ENCODE assay signal across 27 cellular contexts in the genomic region with DNA sequence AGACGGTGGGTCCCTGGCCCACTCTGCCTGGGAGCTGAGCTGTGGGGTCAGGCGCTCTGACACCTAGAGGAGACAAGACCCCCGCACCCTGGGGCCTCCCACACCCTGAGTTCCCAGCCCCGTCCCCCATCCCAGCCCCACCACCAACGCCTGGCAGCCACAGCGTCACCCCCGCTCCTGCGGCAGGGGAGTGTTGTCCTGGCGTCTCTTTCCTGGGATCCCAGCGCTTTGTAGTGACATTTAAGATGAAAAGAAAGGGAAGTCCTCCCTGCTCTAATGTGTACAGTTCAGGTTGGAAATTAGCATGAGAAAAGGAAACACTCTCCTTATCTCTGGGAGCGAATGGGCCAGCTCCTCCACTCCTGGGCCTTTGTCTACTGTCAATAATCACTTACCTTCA.
DNase-seq lines count a peak whose midpoint lies in the region; ATAC-seq, FAIRE-seq and TF ChIP-seq lines count a peak whose summit lies in the region.
"Had no signal": no experiment of that assay in that cellular context is flagged by ENCODE, and none has a peak within 500 bp of the region (broad histone marks: within the 10 kb centered on the region; RNA-seq: fewer than 3 reads in every experiment).

No MANE protein-coding gene starts in this region.

- H3K36me3 Mint-ChIP-seq in activated T-helper 17 cell treated with anti-CD3 and anti-CD28 coated beads, Interleukin-2, amount 50 U/mL, for 72 hours (ENCODE audit: low read depth) = no peaks in the 10 kb centered on the region
- H3K36me3 Mint-ChIP-seq: activated naive CD8-positive, alpha-beta T cell treated with anti-CD3 and anti-CD28 coated beads, Interleukin-2, amount 10 ng/mL, durations not matched to agents 7 days and 5 days had no signal

- CTCF ChIA-PET in K562 (lab: Yijun Ruan, JAX; ENCODE audit: low intra/inter-chr PET ratio) = interaction anchor here (0.6 kb wide), 1 partner anchor 15 kb away, joined by 3 read pairs; no protein-coding TSS in a partner anchor

- H3K4me2 ChIP-seq in K562 (ENCODE audit: insufficient read depth, low read length) = no peak overlapping the region

- BruUV-seq in K562 (replicated peaks; lab: Mats Ljungman, UMichigan) = no TSS peak

- no peak for TF ChIP-seq POLR2A in K562 (conservative IDR thresholded peaks at IDR 0.05)

- TF ChIP-seq RAD21 in K562 (CRISPR knock-in tag; conservative IDR thresholded peaks at IDR 0.05 in 1 of 2, IDR thresholded peaks at IDR 0.05 in 1 of 2) = no peak

- peaks cover 11% of the 10 kb centered on the region; the same call in 1 of the 2 replicates for H4K20me1 ChIP-seq in K562 (replicated peaks; ENCODE audit: control insufficient read depth, insufficient read depth, low read length)

- no peaks in the 10 kb centered on the region for H3K9me1 ChIP-seq in K562 (ENCODE audit: control insufficient read depth, insufficient read depth, low read length)

- no peak overlapping the region for H3K4me3 Mint-ChIP-seq in activated T-helper 17 cell treated with anti-CD3 and anti-CD28 coated beads, Interleukin-2, amount 50 U/mL, for 72 hours
- H3K4me3 Mint-ChIP-seq: activated naive CD8-positive, alpha-beta T cell treated with anti-CD3 and anti-CD28 coated beads, Interleukin-2, amount 10 ng/mL, durations not matched to agents 7 days and 5 days had no signal

- H3K27ac Mint-ChIP-seq in activated T-helper 17 cell treated with anti-CD3 and anti-CD28 coated beads, Interleukin-2, amount 50 U/mL, for 72 hours = no peak overlapping the region
- H3K27ac Mint-ChIP-seq: activated naive CD8-positive, alpha-beta T cell treated with anti-CD3 and anti-CD28 coated beads, Interleukin-2, amount 10 ng/mL, durations not matched to agents 7 days and 5 days had no signal

- no peaks in the 10 kb centered on the region for H3K27me3 Mint-ChIP-seq in activated T-helper 17 cell treated with anti-CD3 and anti-CD28 coated beads, Interleukin-2, amount 50 U/mL, for 72 hours

- peak overlapping the region in 1 of 2 experiments; percentile 31; a peak in 2 of 4 replicates for H3K9ac ChIP-seq in K562 (ENCODE audit: insufficient read depth in 1 of 2, low read depth in 2 of 2, low read length in 2 of 2)

- H3K4me1 ChIP-seq in cardiac muscle cell (ENCODE audit: low read depth) (peaks cover 16% of the 10 kb centered on the region), K562 (replicated peaks in 1 of 2; ENCODE audit: control insufficient read depth in 2 of 2, insufficient read depth in 2 of 2, low read length in 2 of 2) (peaks cover 7 to 74% of the 10 kb centered on the region in 2 experiments; a peak in 4 of 5 replicates), lower lobe of right lung (no peaks in the 10 kb centered on the region)
- H3K4me1 ChIP-seq: heart right ventricle, upper lobe of right lung had no signal

- no peaks in the 10 kb centered on the region for H3K36me3 ChIP-seq in cardiac muscle cell
- no peaks in the 10 kb centered on the region for H3K36me3 ChIP-seq in K562 (ENCODE audit: control insufficient read depth, insufficient read depth, low read length)
- H3K36me3 ChIP-seq in lower lobe of right lung = no peaks in the 10 kb centered on the region
- H3K36me3 ChIP-seq: heart right ventricle, ovary, upper lobe of right lung had no signal

- ATAC-seq in K562 (peak; percentile 11; the same call in 1 of the 3 replicates), lower lobe of right lung (no peak), HG02610 (IDR thresholded peaks at IDR 0.05; ENCODE audit: unreplicated experiment) (no peak), HG03039 (IDR thresholded peaks at IDR 0.05; ENCODE audit: unreplicated experiment) (no peak)
- no peak for ATAC-seq in activated T-helper 17 cell treated with anti-CD3 and anti-CD28 coated beads, Interleukin-2, amount 50 U/mL, for 72 hours (replicated peaks)
- ATAC-seq: heart right ventricle, Panc1, sciatic nerve, upper lobe of right lung had no signal

- no peak overlapping the region for H2AFZ ChIP-seq in K562 (ENCODE audit: low read depth, low read length)

- H3K27ac ChIP-seq in cardiac muscle cell (peak overlapping the region; percentile 53), K562 (ENCODE audit: extremely low read depth, low read depth, low read length) (no peak overlapping the region), lower lobe of right lung (no peak overlapping the region)
- H3K27ac ChIP-seq: epithelial cell of prostate, heart right ventricle, ovary, upper lobe of right lung had no signal

- intact Hi-C loops in cardiac septum (cut with DNase I) (no loop called here), K562 (cut with micrococcal nuclease) (no loop called here), lower lobe of right lung (cut with DNase I) (no loop called here)

- DNase-seq in cardiac muscle cell (ENCODE audit: low read depth in 1 of 2, low spot score in 1 of 2) (no peak), cardiac septum (ENCODE audit: low spot score) (no peak), K562 (ENCODE audit: extremely low read depth in 1 of 4, low spot score in 3 of 4) (no peak), lower lobe of right lung (peak; percentile 41), NOMO-1 treated with DMSO at 0.1 percent for 48 hours (lab: John Stamatoyannopoulos, UW; ENCODE audit: unreplicated experiment) (no peak)
- DNase-seq: activated CD4-positive, alpha-beta T cell treated with anti-CD3 and anti-CD28 coated beads, Interleukin-2, amount 50 U/mL, for 48 hours; activated CD4-positive, CD25-positive, alpha-beta regulatory T cell; activated CD8-positive, alpha-beta memory T cell treated with anti-CD3 and anti-CD28 coated beads, Interleukin-2, amount 50 U/mL, for 48 hours; activated effector memory CD4-positive, alpha-beta T cell treated with Interleukin-2 at 50 U/mL for 16 hours; activated naive CD8-positive, alpha-beta T cell treated with anti-CD3 and anti-CD28 coated beads, Interleukin-2, amount 10 ng/mL, durations not matched to agents 7 days and 5 days; EL; Kasumi-1; mammary epithelial cell; NCI-H187; NCI-H2227 treated with DMSO at 0.1 percent for 48 hours; NCI-H748 treated with DMSO at 0.1 percent for 48 hours; upper lobe of right lung had no signal

- H3K79me2 ChIP-seq in K562 (ENCODE audit: control insufficient read depth, insufficient read depth, low read length) = no peaks in the 10 kb centered on the region

- POLR2A ChIA-PET in K562 (lab: Yijun Ruan, JAX) = interaction anchor here (0.5 to 1.0 kb wide), 3 partner anchors 16 to 878 kb away, joined by 3 read pairs; no protein-coding TSS in a partner anchor

- no peaks in the 10 kb centered on the region for H3K9me3 ChIP-seq in cardiac muscle cell (ENCODE audit: low read depth)
- H3K9me3 ChIP-seq in K562 (replicated peaks; ENCODE audit: control insufficient read depth, insufficient read depth, low read depth, low read length) = 0 out of 2 replicates have a peak, but pooled peaks cover 3% of the 10 kb centered on the region
- no peaks in the 10 kb centered on the region for H3K9me3 ChIP-seq in lower lobe of right lung
- H3K9me3 ChIP-seq: heart right ventricle, ovary, upper lobe of right lung had no signal

- H3K27me3 ChIP-seq in cardiac muscle cell (no peaks in the 10 kb centered on the region), K562 (ENCODE audit: control insufficient read depth in 2 of 2, insufficient read depth in 2 of 2, low read length in 2 of 2) (peaks cover 7 to 21% of the 10 kb centered on the region in 2 experiments; a peak in 4 of 5 replicates), lower lobe of right lung (ENCODE audit: low read depth) (peaks cover 6% of the 10 kb centered on the region)
- H3K27me3 ChIP-seq: ovary had no signal

- H3K4me1 Mint-ChIP-seq in activated T-helper 17 cell treated with anti-CD3 and anti-CD28 coated beads, Interleukin-2, amount 50 U/mL, for 72 hours = peaks cover 6% of the 10 kb centered on the region
- H3K4me1 Mint-ChIP-seq: activated naive CD8-positive, alpha-beta T cell treated with anti-CD3 and anti-CD28 coated beads, Interleukin-2, amount 10 ng/mL, durations not matched to agents 7 days and 5 days had no signal

- 4% methylated on average over 9 of the region's 11 CpGs for WGBS in K562 (ENCODE audit: insufficient coverage, low coverage, missing lambda C conversion rate)

- FAIRE-seq in K562 (lab: Jason Lieb, UNC) = peak; percentile 72
- FAIRE-seq: GM18507, islet of Langerhans had no signal

- H3K4me3 ChIP-seq in cardiac muscle cell (no peak overlapping the region), K562 (no peak overlapping the region), lower lobe of right lung (no peak overlapping the region)
- H3K4me3 ChIP-seq: heart right ventricle, ovary, upper lobe of right lung had no signal

- no peaks in the 10 kb centered on the region for H3K9me3 Mint-ChIP-seq in activated T-helper 17 cell treated with anti-CD3 and anti-CD28 coated beads, Interleukin-2, amount 50 U/mL, for 72 hours
- H3K9me3 Mint-ChIP-seq: activated naive CD8-positive, alpha-beta T cell treated with anti-CD3 and anti-CD28 coated beads, Interleukin-2, amount 10 ng/mL, durations not matched to agents 7 days and 5 days had no signal

- in situ Hi-C loops in K562 (cut with MboI) = no loop called here

- TF ChIP-seq EP300 in K562 (IDR thresholded peaks at IDR 0.05; ENCODE audit: low read length) = no peak

- TF ChIP-seq CTCF in cardiac muscle cell (IDR thresholded peaks at IDR 0.05; ENCODE audit: low read depth, low read length) (no peak), K562 (IDR thresholded peaks at IDR 0.05 in 2 of 3, conservative IDR thresholded peaks at IDR 0.05 in 1 of 3; ENCODE audit: insufficient read depth in 2 of 3, low read depth in 1 of 3, low read length in 3 of 3) (no peak), lower lobe of right lung (IDR thresholded peaks at IDR 0.05) (no peak)

TF ChIP-seq in K562, 482 proteins besides CTCF, POLR2A, EP300 and RAD21:
- TF ChIP-seq ZNF263 (CRISPR knock-in tag; IDR thresholded peaks at IDR 0.05; ENCODE audit: borderline replicate concordance) (peak; percentile 59; the same call in 1 of the 2 replicates), SRF (CRISPR knock-in tag; IDR thresholded peaks at IDR 0.05) (no peak), DIDO1 (tag; IDR thresholded peaks at IDR 0.05; ENCODE audit: low read depth) (no peak), CBFA2T3 (IDR thresholded peaks at IDR 0.05) (peak; percentile 28; the same call in 1 of the 2 replicates), SOX6 (IDR thresholded peaks at IDR 0.05) (peak; percentile 57; the same call in 1 of the 2 replicates), ZNF24 (IDR thresholded peaks at IDR 0.05) (no peak), TCF3 (CRISPR knock-in tag; IDR thresholded peaks at IDR 0.05) (peak; percentile 26; the same call in 1 of the 2 replicates)
